27 cellular contexts compared by ENCODE assay signal in the genomic region with DNA sequence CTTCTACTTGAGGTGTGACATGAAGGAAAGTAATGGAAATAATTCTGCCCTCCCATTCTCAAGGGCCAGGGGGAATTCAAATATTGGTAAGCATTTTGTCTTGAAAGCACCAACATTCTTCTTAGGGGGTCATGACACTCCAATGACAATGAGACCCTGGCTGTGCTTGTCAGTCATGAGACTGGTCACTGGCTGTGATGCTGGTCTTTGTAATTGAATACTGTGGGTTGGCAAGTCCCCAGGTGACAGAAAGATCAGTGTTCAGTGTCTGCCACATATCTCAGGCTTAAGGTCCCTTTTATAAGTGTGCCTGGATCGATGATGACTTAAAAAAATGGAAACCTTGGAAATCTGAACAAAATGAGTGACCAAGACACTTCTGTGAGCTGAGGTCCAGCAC.
"Had no signal": no experiment of that assay in that cellular context is flagged by ENCODE, and none has a peak within 500 bp of the region (broad histone marks: within the 10 kb centered on the region; RNA-seq: fewer than 3 reads in every experiment).

No MANE protein-coding gene starts in this region.

- FAIRE-seq: endometrium, endothelial cell of umbilical vein had no signal

- H3K4me1 ChIP-seq: ascending aorta, breast epithelium, colonic mucosa, esophagus squamous epithelium had no signal

- ATAC-seq: activated naive CD4-positive, alpha-beta T cell treated with anti-CD3 and anti-CD28 coated beads, Interleukin-2, amount 50 U/mL, for 72 hours; activated T-cell treated with anti-CD3 and anti-CD28 coated beads, Interleukin-2, amount 50 U/mL, for 72 hours had no signal

- DNase-seq: activated CD4-positive, alpha-beta memory T cell treated with anti-CD3 and anti-CD28 coated beads, Interleukin-2, amount 10 ng/mL, durations not matched to agents 7 days and 5 days; activated CD4-positive, alpha-beta T cell treated with anti-CD3 and anti-CD28 coated beads for 1 hour; activated CD4-positive, alpha-beta T cell treated with anti-CD3 and anti-CD28 coated beads for 4 hours; activated CD4-positive, alpha-beta T cell treated with anti-CD3 and anti-CD28 coated beads, Interleukin-2, amount 10 ng/mL, durations not matched to agents 7 days and 5 days; activated CD4-positive, alpha-beta T cell treated with anti-CD3 and anti-CD28 coated beads, Interleukin-2, amount 50 U/mL, for 4 hours; activated CD8-positive, alpha-beta memory T cell treated with anti-CD3 and anti-CD28 coated beads, Interleukin-2, amount 50 U/mL, for 48 hours; activated gamma-delta T cell; activated naive CD4-positive, alpha-beta T cell; activated naive CD4-positive, alpha-beta T cell treated with anti-CD3 and anti-CD28 coated beads, Interleukin-2, amount 10 ng/mL, durations not matched to agents 7 days and 5 days; activated naive CD8-positive, alpha-beta T cell treated with anti-CD3 and anti-CD28 coated beads, Interleukin-2, amount 10 ng/mL, durations not matched to agents 7 days and 5 days; activated T-cell treated with anti-CD3 and anti-CD28 coated beads for 4 hours; activated T-cell treated with anti-CD3 and anti-CD28 coated beads, Interleukin-2, amount 50 U/mL, for 24 hours; activated T-cell treated with anti-CD3 and anti-CD28 coated beads, Interleukin-2, amount 50 U/mL, for 72 hours; central memory CD4-positive, alpha-beta T cell; cerebellar nuclear complex; colonic mucosa; effector CD8-positive, alpha-beta T cell; esophagus squamous epithelium; foreskin melanocyte; T-helper 2 cell had no signal

- H3K4me3 ChIP-seq: breast epithelium, cardiac muscle cell, colonic mucosa, esophagus squamous epithelium had no signal

- H3K36me3 ChIP-seq: colonic mucosa had no signal

- H3K27ac ChIP-seq: ascending aorta, breast epithelium, cardiac muscle cell, colonic mucosa, epithelial cell of prostate, esophagus squamous epithelium had no signal

- H3K27me3 ChIP-seq: ascending aorta, breast epithelium, cardiac muscle cell, colonic mucosa, esophagus squamous epithelium had no signal
